ENCODE assay signal across 8 cellular contexts in genomic region chr3:48609088-48610005, GRCh38. TPM values are rescaled to one million over a fixed set of nuclear protein-coding genes. Genes with fewer than 3 reads are reported as not detected.
DNase-seq lines count a peak whose midpoint lies in the region; ATAC-seq, FAIRE-seq and TF ChIP-seq lines count a peak whose summit lies in the region.

Gene UQCRC1 (minus strand): TSS chr3:48609646. CDS start chr3:48609620, 26 bp downstream.

- peak within 1 kb of the TSS; percentile 90 to 98 (median 95) for H3K9ac ChIP-seq in BLaER1 treated with 17β-estradiol and CSF1 and Interleukin-3, amounts not matched to agents 10 nM and 100 nM

- peak within 1 kb of the TSS; percentile 87 to 95 (median 89) for H3K27ac ChIP-seq in BLaER1 treated with 17β-estradiol and CSF1 and Interleukin-3, amounts not matched to agents 10 nM and 100 nM
- peak within 1 kb of the TSS; percentile 83 to 88 for H3K27ac ChIP-seq in coronary artery

- H3K4me3 ChIP-seq in BLaER1 treated with 17β-estradiol and CSF1 and Interleukin-3, amounts not matched to agents 10 nM and 100 nM: peak within 1 kb of the TSS; percentile 76 to 99 (median 94)
- H3K4me3 ChIP-seq in coronary artery: peak within 1 kb of the TSS; percentile 85

- peak within 1 kb of the TSS; percentile 83 to 95 (median 93) for H3K4me2 ChIP-seq in BLaER1 treated with 17β-estradiol and CSF1 and Interleukin-3, amounts not matched to agents 10 nM and 100 nM

- ATAC-seq in HG03457 (IDR thresholded peaks at IDR 0.05; ENCODE audit: unreplicated experiment): peak; percentile 90
- ATAC-seq in left colon: peak; percentile 98

- FAIRE-seq in GM19239 (lab: Jason Lieb, UNC): peak; percentile 97

- no peaks in the 10 kb centered on the region for H3K27me3 Mint-ChIP-seq in activated CD4-positive, alpha-beta T cell treated with anti-CD3 and anti-CD28 coated beads, Interleukin-2, amount 10 ng/mL, durations not matched to agents 24 days and 14 days

- DNase-seq in GM19239 (ENCODE audit: insufficient read length, low spot score) (peak; percentile 97), NCI-H526 (lab: John Stamatoyannopoulos, UW) (peak; percentile 67 to 94), coronary artery (ENCODE audit: low spot score) (peak; percentile 93), left colon (peak; percentile 87 to 94)
- DNase-seq in activated CD4-positive, alpha-beta T cell treated with anti-CD3 and anti-CD28 coated beads, Interleukin-2, amount 10 ng/mL, durations not matched to agents 24 days and 14 days: peak; percentile 98
- peak; percentile 92 for DNase-seq in stimulated activated CD4-positive, alpha-beta T cell treated with anti-CD3 and anti-CD28 coated beads, Interleukin-1b, Interleukin-23, amount 100 ng/mL, for 48 hours

- peaks cover 3% of the 10 kb centered on the region for H3K9me3 Mint-ChIP-seq in activated CD4-positive, alpha-beta T cell treated with anti-CD3 and anti-CD28 coated beads, Interleukin-2, amount 10 ng/mL, durations not matched to agents 24 days and 14 days

- H3K36me3 ChIP-seq in BLaER1 treated with 17β-estradiol and CSF1 and Interleukin-3, amounts not matched to agents 10 nM and 100 nM: peaks cover 33 to 40% (median 38%) of the 10 kb centered on the region in 11 experiments

- H3K4me1 ChIP-seq in BLaER1 treated with 17β-estradiol and CSF1 and Interleukin-3, amounts not matched to agents 10 nM and 100 nM: peaks cover 29 to 49% (median 33%) of the 10 kb centered on the region in 10 experiments

- peak within 1 kb of the TSS; percentile 99 for H3K4me3 Mint-ChIP-seq in activated CD4-positive, alpha-beta T cell treated with anti-CD3 and anti-CD28 coated beads, Interleukin-2, amount 10 ng/mL, durations not matched to agents 24 days and 14 days

- H3K27me3 ChIP-seq in BLaER1 treated with 17β-estradiol and CSF1 and Interleukin-3, amounts not matched to agents 10 nM and 100 nM: no peaks in the 10 kb centered on the region

- intact Hi-C loops in activated CD4-positive, alpha-beta T cell treated with anti-CD3 and anti-CD28 coated beads, Interleukin-2, amount 10 ng/mL, durations not matched to agents 24 days and 14 days (cut with micrococcal nuclease): loop anchor here (1.0 kb wide), 3 partner anchors 26 to 52 kb away; partner anchors contain the start of gene SLC26A6
- intact Hi-C loops in left colon (cut with DNase I, micrococcal nuclease): no loop called here

- TF ChIP-seq CTCF in coronary artery (IDR thresholded peaks at IDR 0.05): peak; percentile 79

- peaks cover 43% of the 10 kb centered on the region for H3K36me3 Mint-ChIP-seq in activated CD4-positive, alpha-beta T cell treated with anti-CD3 and anti-CD28 coated beads, Interleukin-2, amount 10 ng/mL, durations not matched to agents 24 days and 14 days (ENCODE audit: low read depth)

- peaks cover 22% of the 10 kb centered on the region for H3K4me1 Mint-ChIP-seq in activated CD4-positive, alpha-beta T cell treated with anti-CD3 and anti-CD28 coated beads, Interleukin-2, amount 10 ng/mL, durations not matched to agents 24 days and 14 days

- peak within 1 kb of the TSS; percentile 99 for H3K27ac Mint-ChIP-seq in activated CD4-positive, alpha-beta T cell treated with anti-CD3 and anti-CD28 coated beads, Interleukin-2, amount 10 ng/mL, durations not matched to agents 24 days and 14 days

- peaks cover 4 to 23% (median 17%) of the 10 kb centered on the region in 11 experiments; a peak in 16 of 22 replicates for H4K20me1 ChIP-seq in BLaER1 treated with 17β-estradiol and CSF1 and Interleukin-3, amounts not matched to agents 10 nM and 100 nM

- H3K9me3 ChIP-seq in BLaER1 treated with 17β-estradiol and CSF1 and Interleukin-3, amounts not matched to agents 10 nM and 100 nM (replicated peaks in 1 of 11): peaks cover 0 to 2% (median 0%) of the 10 kb centered on the region in 11 experiments; a peak in 2 of 22 replicates

RNA-seq across cellular contexts. Expression of gene UQCRC1, which starts in this region (rescaled TPM):
- 224 and 235 TPM in 2 replicates for total RNA-seq in activated CD4-positive, alpha-beta T cell treated with anti-CD3 and anti-CD28 coated beads, Interleukin-2, amount 10 ng/mL, durations not matched to agents 24 days and 14 days
- total RNA-seq in left colon: 100 to 1,000 TPM; 613 to 797 TPM

Comparison
In these comparisons a context has a peak if more than half of its experiments do, and no peak if none do; other contexts are left out.
1. Peak in every context shown above with its lines: DNase-seq, ATAC-seq, H3K4me3 ChIP-seq and H3K27ac ChIP-seq.